ENCODE assay signal across 7 cellular contexts in the genomic region with DNA sequence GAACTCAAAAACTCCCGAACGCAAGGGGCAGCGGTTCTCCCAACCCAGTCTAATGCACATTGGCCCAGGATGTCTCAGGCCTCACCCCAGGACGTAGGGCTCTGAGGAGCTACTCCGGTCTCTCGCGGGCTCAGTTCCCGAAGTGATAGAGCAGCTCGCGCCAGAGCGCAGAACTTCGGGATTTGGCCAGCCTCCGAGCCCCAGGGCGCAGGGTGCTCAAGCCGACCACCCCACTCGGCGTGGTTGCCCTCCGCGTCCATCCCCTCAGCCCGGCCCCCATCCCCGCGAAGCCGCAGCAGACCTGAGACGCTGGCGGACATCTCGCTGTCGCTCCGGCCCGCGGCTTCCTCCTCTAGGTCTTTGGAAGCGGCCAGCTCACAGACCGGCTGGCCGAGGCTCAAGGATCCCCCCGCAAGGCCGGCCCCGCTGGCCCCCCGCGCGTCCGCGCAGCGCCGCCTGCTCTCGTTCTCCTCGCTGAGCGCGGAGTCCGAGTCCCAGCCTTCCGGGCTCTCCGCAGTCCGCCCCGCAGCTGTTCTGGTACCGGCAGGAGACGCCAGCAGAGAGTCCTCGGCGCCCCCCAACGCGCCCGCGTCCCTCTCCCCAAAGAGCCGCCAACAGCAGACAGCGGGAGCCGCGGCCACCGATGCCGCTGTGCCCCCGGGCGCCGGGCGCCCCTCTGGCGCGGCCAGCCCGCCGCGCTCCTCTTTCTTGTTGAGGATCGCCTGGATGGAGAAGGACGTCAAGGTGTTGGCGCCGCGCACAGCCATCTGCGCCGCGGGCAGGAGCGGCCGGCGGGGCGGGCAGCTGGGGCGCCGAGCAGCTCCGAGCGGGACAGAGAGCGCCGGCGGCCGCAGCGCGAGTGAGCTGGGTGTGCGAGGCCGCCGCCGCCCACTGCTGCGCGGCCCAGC. TPM values are rescaled to one million over a fixed set of nuclear protein-coding genes. Genes with fewer than 3 reads are reported as not detected.
DNase-seq lines count a peak whose midpoint lies in the region; ATAC-seq and TF ChIP-seq lines count a peak whose summit lies in the region.

A gene (minus strand): TSS at position 861 of the 908 bp plus-strand sequence. CDS start 94 bp downstream, at position 767.

- whole genome bisulfite sequencing in right lobe of liver (ENCODE audit: insufficient coverage, low coverage, low lambda C conversion rate, missing lambda C conversion rate): 0% methylated on average over 1 of the region's 103 CpGs
- WGBS in transverse colon (ENCODE audit: low coverage in 1 of 2), 2 donors: 5 to 8% methylated on average over 4 to 42 of the region's 103 CpGs

- ATAC-seq in right lobe of liver (peak; percentile 24 to 54 (median 44)), HG02870 (IDR thresholded peaks at IDR 0.05; ENCODE audit: unreplicated experiment) (no peak)

- H3K4me3 ChIP-seq in breast epithelium: peak within 1 kb of the TSS; percentile 53 to 75 (median 57)
- peak within 1 kb of the TSS; percentile 46 to 53 (median 52) for H3K4me3 ChIP-seq in right lobe of liver
- peak within 1 kb of the TSS; percentile 54 to 88 (median 61) for H3K4me3 ChIP-seq in transverse colon

- TF ChIP-seq POLR2A in breast epithelium (IDR thresholded peaks at IDR 0.05) (no peak), right lobe of liver (IDR thresholded peaks at IDR 0.05) (no peak), transverse colon (IDR thresholded peaks at IDR 0.05) (no peak)

- TF ChIP-seq CTCF in breast epithelium (IDR thresholded peaks at IDR 0.05) (no peak), right lobe of liver (IDR thresholded peaks at IDR 0.05) (no peak), transverse colon (IDR thresholded peaks at IDR 0.05) (no peak)

- in situ Hi-C loops in transverse colon (cut with MboI; ENCODE audit: low pct_ligation_motif_present in 1 of 4, low pct_unique_long_range_greater_than_20kb in 1 of 4, low sequenced_read_pairs in 3 of 4): loop anchor here in 2 of 4 donors (10.0 kb wide), 2 partner anchors 689 to 809 kb away; no protein-coding TSS in a partner anchor

- DNase-seq in EL (peak; percentile 33), breast epithelium (ENCODE audit: low spot score in 2 of 2) (no peak), right lobe of liver (no peak), transverse colon (no peak), mucosa of gallbladder (ENCODE audit: low spot score) (no peak)

- TF ChIP-seq EP300 in Ishikawa (IDR thresholded peaks at IDR 0.05; ENCODE audit: borderline replicate concordance): no peak
- TF ChIP-seq EP300 in transverse colon (IDR thresholded peaks at IDR 0.05; ENCODE audit: low read depth): no peak

- H3K9me3 ChIP-seq in breast epithelium (peaks cover 0 to 7% of the 10 kb centered on the region in 2 donors), right lobe of liver (no peaks in the 10 kb centered on the region), transverse colon (no peaks in the 10 kb centered on the region)

- H3K36me3 ChIP-seq in breast epithelium (no peaks in the 10 kb centered on the region), right lobe of liver (no peaks in the 10 kb centered on the region), transverse colon (no peaks in the 10 kb centered on the region)

- H3K4me1 ChIP-seq in breast epithelium (peaks cover 7 to 9% of the 10 kb centered on the region in 2 donors), right lobe of liver (peaks cover 0 to 30% (median 8%) of the 10 kb centered on the region in 4 donors), transverse colon (peaks cover 0 to 56% (median 38%) of the 10 kb centered on the region in 4 donors)

- H3K27me3 ChIP-seq in breast epithelium (peaks cover 22 to 98% of the 10 kb centered on the region in 2 donors), right lobe of liver (peaks cover 27 to 71% of the 10 kb centered on the region in 2 donors), transverse colon (peaks cover 100% of the 10 kb centered on the region)

- intact Hi-C loops in breast epithelium (cut with DNase I; ENCODE audit: low total_unique reads): loop anchor here (10.0 kb wide), 1 partner anchor 689 kb away; no protein-coding TSS in a partner anchor
- intact Hi-C loops in right lobe of liver (cut with DNase I): loop anchor here in 1 of 2 donors (10.0 kb wide), 1 partner anchor 699 kb away; no protein-coding TSS in a partner anchor
- intact Hi-C loops in transverse colon (cut with DNase I; ENCODE audit: low total_unique reads): loop anchor here (5.0 to 10.0 kb wide), 3 partner anchors 62 to 399 kb away; a partner anchor contains a TSS

- TF ChIP-seq RAD21 in Ishikawa (IDR thresholded peaks at IDR 0.05; ENCODE audit: low read depth): no peak

- H3K27ac ChIP-seq in breast epithelium (no peak within 1 kb of the TSS), right lobe of liver (no peak within 1 kb of the TSS), transverse colon (peak within 1 kb of the TSS; percentile 79 to 94 (median 86))

TF ChIP-seq in Ishikawa, 13 proteins besides CTCF, POLR2A, EP300 and RAD21:
- TF ChIP-seq YY1 (IDR thresholded peaks at IDR 0.05; ENCODE audit: low read depth): no peak
- no peak for TF ChIP-seq TAF1 (IDR thresholded peaks at IDR 0.05; ENCODE audit: low read depth)
- TF ChIP-seq, protein P1, sequence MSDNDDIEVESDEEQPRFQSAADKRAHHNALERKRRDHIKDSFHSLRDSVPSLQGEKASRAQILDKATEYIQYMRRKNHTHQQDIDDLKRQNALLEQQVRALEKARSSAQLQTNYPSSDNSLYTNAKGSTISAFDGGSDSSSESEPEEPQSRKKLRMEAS (IDR thresholded peaks at IDR 0.05): peak; percentile 63; the same call in 1 of the 2 replicates

RNA-seq across cellular contexts. Expression of the gene that starts here (rescaled TPM):
- total RNA-seq in breast epithelium: under 1 TPM in 1 of 3 donors, not detected in 2; under 0.01 TPM
- not detected for total RNA-seq in right lobe of liver
- total RNA-seq in transverse colon: 10 to 100 TPM in 1 of 4 donors, 1 to 10 TPM in 3; 3.8 to 19.5 (median 5.1) TPM
- total RNA-seq in mucosa of gallbladder: 0.06 TPM

Comparison
In these comparisons a context has a peak if more than half of its experiments do, and no peak if none do; other contexts are left out.
1. Peak in ATAC-seq and H3K4me3 ChIP-seq in right lobe of liver; RNA of the gene not detected or under 1 TPM.
2. H3K27ac ChIP-seq: peak in transverse colon (4 of 4); none in breast epithelium (0 of 2) and right lobe of liver (0 of 3).
3. Peak in every context shown above with its lines, with median percentiles within 50 percentile points of each other: H3K4me3 ChIP-seq.